In the genomic region with DNA sequence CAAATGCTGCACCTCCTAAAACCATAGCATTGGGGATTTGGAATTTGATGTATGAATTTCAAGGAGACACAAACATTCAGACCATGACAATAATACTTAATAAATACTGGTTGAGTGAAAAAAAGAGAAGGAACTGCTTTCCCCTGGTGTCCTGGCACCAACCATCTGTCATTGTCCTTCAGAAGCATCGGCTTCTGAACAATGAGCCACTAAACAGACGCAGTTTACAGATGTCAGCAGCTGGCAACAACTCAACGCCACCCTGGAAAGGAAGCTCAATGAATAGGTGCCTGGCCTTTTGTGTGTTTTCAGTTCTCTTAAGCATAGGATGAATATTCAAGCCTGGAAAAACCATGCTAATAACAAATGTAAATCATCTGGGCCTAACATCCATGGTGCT, we compare ENCODE assay signal across 24 cellular contexts.
"Had no signal": no experiment of that assay in that cellular context is flagged by ENCODE, and none has a peak within 500 bp of the region (broad histone marks: within the 10 kb centered on the region; RNA-seq: fewer than 3 reads in every experiment).

No MANE protein-coding gene starts in this region.

- DNase-seq: activated CD4-positive, alpha-beta T cell treated with anti-CD3 and anti-CD28 coated beads for 48 hours; activated CD4-positive, alpha-beta T cell treated with anti-CD3 and anti-CD28 coated beads, Interleukin-2, amount 50 U/mL, for 4 hours; activated CD4-positive, CD25-positive, alpha-beta regulatory T cell treated with anti-CD3 and anti-CD28 coated beads, Interleukin-2, amount 50 U/mL, for 72 hours; activated CD8-positive, alpha-beta memory T cell treated with anti-CD3 and anti-CD28 coated beads, Interleukin-2, amount 50 U/mL, for 48 hours; activated CD8-positive, alpha-beta T cell treated with anti-CD3 and anti-CD28 coated beads, Interleukin-2, amount 10 ng/mL, durations not matched to agents 7 days and 5 days; activated naive CD4-positive, alpha-beta T cell treated with anti-CD3 and anti-CD28 coated beads, Interleukin-2, amount 50 U/mL, for 16 hours; activated naive CD8-positive, alpha-beta T cell treated with anti-CD3 and anti-CD28 coated beads, Interleukin-2, amount 10 ng/mL, durations not matched to agents 7 days and 5 days; activated T-cell treated with anti-CD3 and anti-CD28 coated beads, Interleukin-2, amount 50 U/mL, for 1 hour; adrenal gland; anterior cingulate cortex; cerebellar nuclear complex; KG1; NCI-H1092; NCI-H1417; NCI-H1694; NCI-H2081; NCI-H2171 treated with DMSO at 0.1 percent for 48 hours; NCI-H226; NCI-H69; PC-3; SHP77 treated with DMSO at 0.1 percent for 48 hours; T-helper 17 cell; T-helper 9 cell had no signal

- FAIRE-seq: RCC 7860 had no signal
